Comparison of ENCODE assay signal across 1 cellular context in genomic region chr5:147782053-147783028, GRCh38.
TF ChIP-seq lines count a peak whose summit lies in the region.

JAKMIP2 (minus strand) TSS chr5:147782728; CDS start chr5:147671806, 110,922 bp downstream.

TF ChIP-seq in HepG2, 621 proteins besides CTCF, POLR2A, EP300 and RAD21:
- TF ChIP-seq TRIM22 (IDR thresholded peaks at IDR 0.05) = no peak
- TF ChIP-seq ZBTB14 (CRISPR knock-in tag; IDR thresholded peaks at IDR 0.05) = no peak
- no peak for TF ChIP-seq PATZ1 (CRISPR knock-in tag; IDR thresholded peaks at IDR 0.05)
- TF ChIP-seq, protein P1, sequence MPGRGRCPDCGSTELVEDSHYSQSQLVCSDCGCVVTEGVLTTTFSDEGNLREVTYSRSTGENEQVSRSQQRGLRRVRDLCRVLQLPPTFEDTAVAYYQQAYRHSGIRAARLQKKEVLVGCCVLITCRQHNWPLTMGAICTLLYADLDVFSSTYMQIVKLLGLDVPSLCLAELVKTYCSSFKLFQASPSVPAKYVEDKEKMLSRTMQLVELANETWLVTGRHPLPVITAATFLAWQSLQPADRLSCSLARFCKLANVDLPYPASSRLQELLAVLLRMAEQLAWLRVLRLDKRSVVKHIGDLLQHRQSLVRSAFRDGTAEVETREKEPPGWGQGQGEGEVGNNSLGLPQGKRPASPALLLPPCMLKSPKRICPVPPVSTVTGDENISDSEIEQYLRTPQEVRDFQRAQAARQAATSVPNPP (CRISPR knock-in tag; IDR thresholded peaks at IDR 0.05) = no peak
- TF ChIP-seq FOXP1 (IDR thresholded peaks at IDR 0.05) = no peak
- no peak for TF ChIP-seq FOXP1 (CRISPR knock-in tag; IDR thresholded peaks at IDR 0.05)
- no peak for TF ChIP-seq BRCA1 (CRISPR knock-in tag; IDR thresholded peaks at IDR 0.05)
- TF ChIP-seq ONECUT2 (CRISPR knock-in tag; IDR thresholded peaks at IDR 0.05) = no peak
- TF ChIP-seq, protein P2, sequence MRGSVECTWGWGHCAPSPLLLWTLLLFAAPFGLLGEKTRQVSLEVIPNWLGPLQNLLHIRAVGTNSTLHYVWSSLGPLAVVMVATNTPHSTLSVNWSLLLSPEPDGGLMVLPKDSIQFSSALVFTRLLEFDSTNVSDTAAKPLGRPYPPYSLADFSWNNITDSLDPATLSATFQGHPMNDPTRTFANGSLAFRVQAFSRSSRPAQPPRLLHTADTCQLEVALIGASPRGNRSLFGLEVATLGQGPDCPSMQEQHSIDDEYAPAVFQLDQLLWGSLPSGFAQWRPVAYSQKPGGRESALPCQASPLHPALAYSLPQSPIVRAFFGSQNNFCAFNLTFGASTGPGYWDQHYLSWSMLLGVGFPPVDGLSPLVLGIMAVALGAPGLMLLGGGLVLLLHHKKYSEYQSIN (CRISPR knock-in tag; IDR thresholded peaks at IDR 0.05; ENCODE audit: borderline replicate concordance) = no peak
- no peak for TF ChIP-seq EED (CRISPR knock-in tag; IDR thresholded peaks at IDR 0.05)
- TF ChIP-seq ZNF263 (CRISPR knock-in tag; IDR thresholded peaks at IDR 0.05) = no peak
- TF ChIP-seq KDM3A (CRISPR knock-in tag; IDR thresholded peaks at IDR 0.05; ENCODE audit: low read depth) = no peak
- no peak for TF ChIP-seq ZNF557 (CRISPR knock-in tag; IDR thresholded peaks at IDR 0.05)
- TF ChIP-seq STAT5B (CRISPR knock-in tag; IDR thresholded peaks at IDR 0.05) = no peak
- no peak for TF ChIP-seq SOX6 (IDR thresholded peaks at IDR 0.05)
- TF ChIP-seq SOX6 (CRISPR knock-in tag; IDR thresholded peaks at IDR 0.05) = no peak
- TF ChIP-seq GPBP1L1 (CRISPR knock-in tag; IDR thresholded peaks at IDR 0.05) = no peak
- no peak for TF ChIP-seq MEIS2 (CRISPR knock-in tag; IDR thresholded peaks at IDR 0.05)
- TF ChIP-seq HIVEP1 (CRISPR knock-in tag; IDR thresholded peaks at IDR 0.05) = no peak
